12 cellular contexts compared by ENCODE assay signal in genomic region chr1:178664278-178664677, GRCh38.
DNase-seq lines count a peak whose midpoint lies in the region; ATAC-seq and TF ChIP-seq lines count a peak whose summit lies in the region.
"Had no signal": no experiment of that assay in that cellular context is flagged by ENCODE, and none has a peak within 500 bp of the region (broad histone marks: within the 10 kb centered on the region; RNA-seq: fewer than 3 reads in every experiment).

No MANE protein-coding gene starts in this region.

- POLR2A ChIA-PET in activated B cell treated with CpG ODN at 0.5 μM for 24 hours (lab: Charles Lee) = interaction anchor here (0.7 to 2.8 kb wide), 14 partner anchors 45 to 121 kb away, joined by 3 to 17 read pairs (median 8); partner anchors contain the start of gene RALGPS2

- CTCF ChIA-PET in activated B cell treated with CpG ODN at 0.5 μM for 24 hours (lab: Charles Lee) = interaction anchor here (0.8 to 3.2 kb wide), 5 partner anchors 8 to 339 kb away, joined by 3 to 16 read pairs (median 5); no protein-coding TSS in a partner anchor

- no peaks in the 10 kb centered on the region for H3K4me1 ChIP-seq in thyroid gland

- H3K4me3 Mint-ChIP-seq in activated B cell treated with CpG ODN at 0.5 μM for 24 hours = peak overlapping the region; percentile 69
- H3K4me3 Mint-ChIP-seq: endodermal cell had no signal

- H3K27me3 ChIP-seq in thyroid gland = no peaks in the 10 kb centered on the region
- H3K27me3 ChIP-seq: right lobe of liver had no signal

- H3K4me1 Mint-ChIP-seq in activated B cell treated with CpG ODN at 0.5 μM for 24 hours = peaks cover 91% of the 10 kb centered on the region

- no peak for TF ChIP-seq CTCF in activated B cell treated with CpG ODN at 0.5 μM for 24 hours (IDR thresholded peaks at IDR 0.05)
- no peak for TF ChIP-seq CTCF in thyroid gland (IDR thresholded peaks at IDR 0.05)

- H3K27ac ChIP-seq in thyroid gland = no peak overlapping the region
- H3K27ac ChIP-seq: right lobe of liver had no signal

- H3K9me3 ChIP-seq in thyroid gland = no peaks in the 10 kb centered on the region
- H3K9me3 ChIP-seq: right lobe of liver had no signal

- no peak for TF ChIP-seq POLR2A in thyroid gland (IDR thresholded peaks at IDR 0.05)

- 85 to 94% methylated on average over 5 of the region's 5 CpGs for WGBS in thyroid gland, 2 donors

- peaks cover 2% of the 10 kb centered on the region for H3K9me3 Mint-ChIP-seq in activated B cell treated with CpG ODN at 0.5 μM for 24 hours
- H3K9me3 Mint-ChIP-seq: endodermal cell had no signal

- ATAC-seq in GM18517 (IDR thresholded peaks at IDR 0.05; ENCODE audit: unreplicated experiment) = peak; percentile 81
- ATAC-seq in GM21619 (IDR thresholded peaks at IDR 0.05; ENCODE audit: unreplicated experiment) = peak; percentile 68
- ATAC-seq in HG03442 (IDR thresholded peaks at IDR 0.05; ENCODE audit: unreplicated experiment) = peak; percentile 69
- peak; percentile 83 for ATAC-seq in activated B cell treated with CpG ODN at 0.5 μM for 24 hours (ENCODE audit: low read depth)

- peak overlapping the region; percentile 86 for H3K27ac Mint-ChIP-seq in activated B cell treated with CpG ODN at 0.5 μM for 24 hours
- H3K27ac Mint-ChIP-seq: endodermal cell had no signal

- intact Hi-C loops in activated B cell treated with CpG ODN at 0.5 μM for 24 hours (cut with micrococcal nuclease) = loop anchor here (1.0 to 5.0 kb wide), 7 partner anchors 11 to 122 kb away; no protein-coding TSS in a partner anchor
- intact Hi-C loops in thyroid gland (cut with DNase I) = no loop called here

- H3K4me3 ChIP-seq in thyroid gland (replicated peaks in 1 of 3) = no peak overlapping the region
- H3K4me3 ChIP-seq: right lobe of liver had no signal

- DNase-seq in activated B cell treated with CpG ODN at 0.5 μM for 24 hours = peak; percentile 28
- no peak for DNase-seq in T-helper 1 cell
- no peak for DNase-seq in stimulated activated CD4-positive, alpha-beta T cell treated with anti-CD3 and anti-CD28 coated beads, Interleukin-4, amount 100 ng/mL, for 4 hours
- DNase-seq in thyroid gland = no peak
- no peak for DNase-seq in iPS-NIHi7 (ENCODE audit: extremely low spot score)
- DNase-seq: activated T-cell treated with anti-CD3 and anti-CD28 coated beads for 4 hours, endodermal cell, kidney, right lobe of liver had no signal

- no peaks in the 10 kb centered on the region for H3K27me3 Mint-ChIP-seq in activated B cell treated with CpG ODN at 0.5 μM for 24 hours

- no peaks in the 10 kb centered on the region for H3K36me3 ChIP-seq in thyroid gland
- H3K36me3 ChIP-seq: right lobe of liver had no signal

- H3K36me3 Mint-ChIP-seq in activated B cell treated with CpG ODN at 0.5 μM for 24 hours (ENCODE audit: low read depth) = no peaks in the 10 kb centered on the region
